27 cellular contexts compared by ENCODE assay signal in the genomic region with DNA sequence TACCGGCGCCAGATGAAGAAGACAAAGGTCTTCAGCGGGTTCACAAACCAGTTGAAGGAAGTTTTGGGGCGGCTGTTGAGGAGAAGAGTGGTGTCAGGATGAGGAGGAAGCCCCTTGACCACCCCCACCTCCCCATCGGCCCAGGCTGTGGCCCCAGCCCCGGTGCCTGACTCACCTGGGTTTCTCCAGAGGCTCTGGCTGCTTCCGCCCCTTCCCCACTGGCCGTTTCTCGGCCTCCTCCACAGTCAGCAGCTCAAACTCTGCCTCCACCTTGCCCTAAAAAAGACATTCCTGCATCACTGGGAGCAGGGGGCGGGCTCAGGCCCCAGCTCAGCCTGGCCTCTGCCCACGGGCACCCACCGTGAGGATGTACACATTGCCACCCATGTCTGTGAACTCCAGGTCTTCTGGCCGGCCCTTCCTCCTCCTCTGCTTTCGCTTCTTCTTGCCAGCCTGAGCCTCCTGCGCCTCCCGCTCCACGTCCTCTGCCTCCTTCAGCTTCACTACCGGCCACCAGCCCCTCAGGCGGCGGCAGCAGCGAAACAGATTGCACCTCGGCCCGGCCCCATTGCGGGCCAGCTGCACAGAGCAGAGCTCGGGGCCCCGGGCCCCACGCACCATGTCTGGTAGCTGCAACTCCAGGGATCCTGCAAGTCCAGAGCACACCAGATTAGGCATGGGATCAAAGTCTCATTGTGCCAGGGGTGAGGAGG. TPM values are rescaled to one million over a fixed set of nuclear protein-coding genes. Genes with fewer than 3 reads are reported as not detected.
"Had no signal": no experiment of that assay in that cellular context is flagged by ENCODE, and none has a peak within 500 bp of the region (broad histone marks: within the 10 kb centered on the region; RNA-seq: fewer than 3 reads in every experiment).

No MANE protein-coding gene starts in this region.

- H3K4me3 ChIP-seq: colonic mucosa, lung, right atrium auricular region, skin epidermis, stomach had no signal

- H3K9me3 Mint-ChIP-seq: activated CD4-positive, alpha-beta memory T cell treated with anti-CD3 and anti-CD28 coated beads for 36 hours; activated T-helper 1 cell treated with anti-CD3 and anti-CD28 coated beads, Interleukin-12 subunit alpha, Interleukin-12 subunit beta, Interleukin-2, Interleukin-4 antibody, amounts not matched to agents 30 ng/mL and 10 ng/mL and 1 ng/mL, durations not matched to agents 14 hours and 24 hours and 36 hours; nephron; type B pancreatic cell; WTC11 had no signal

- ATAC-seq: activated CD4-positive, alpha-beta T cell treated with anti-CD3 and anti-CD28 coated beads for 36 hours; left lobe of liver had no signal

- H3K9me3 ChIP-seq: colonic mucosa, right atrium auricular region, stomach had no signal

- H3K27ac ChIP-seq: brain microvascular endothelial cell, colonic mucosa, right atrium auricular region, skin epidermis, stomach had no signal

- H3K4me1 Mint-ChIP-seq: activated CD4-positive, alpha-beta T cell treated with anti-CD3 and anti-CD28 coated beads for 36 hours; nephron had no signal

- H3K4me3 Mint-ChIP-seq: activated CD4-positive, alpha-beta memory T cell treated with anti-CD3 and anti-CD28 coated beads for 36 hours; activated CD4-positive, alpha-beta T cell treated with anti-CD3 and anti-CD28 coated beads for 36 hours; activated T-helper 1 cell treated with anti-CD3 and anti-CD28 coated beads, Interleukin-12 subunit alpha, Interleukin-12 subunit beta, Interleukin-2, Interleukin-4 antibody, amounts not matched to agents 30 ng/mL and 10 ng/mL and 1 ng/mL, durations not matched to agents 14 hours and 24 hours and 36 hours; nephron; type B pancreatic cell; WTC11 had no signal

- H3K36me3 ChIP-seq: colonic mucosa had no signal

- H3K4me1 ChIP-seq: colonic mucosa, right atrium auricular region, stomach had no signal

- H3K27me3 Mint-ChIP-seq: activated CD4-positive, alpha-beta memory T cell treated with anti-CD3 and anti-CD28 coated beads for 36 hours; activated CD4-positive, alpha-beta T cell treated with anti-CD3 and anti-CD28 coated beads for 36 hours; type B pancreatic cell had no signal

- DNase-seq: activated CD4-positive, alpha-beta memory T cell treated with anti-CD3 and anti-CD28 coated beads for 36 hours; activated CD4-positive, alpha-beta T cell treated with anti-CD3 and anti-CD28 coated beads for 36 hours; activated naive CD4-positive, alpha-beta T cell treated with Interleukin-2 at 50 U/mL for 16 hours; activated T-cell treated with anti-CD3 and anti-CD28 coated beads for 4 hours; brain microvascular endothelial cell; central memory CD4-positive, alpha-beta T cell; erythroblast; hypothalamus; midbrain; stimulated activated CD4-positive, alpha-beta T cell treated with anti-CD3 and anti-CD28 coated beads, Interleukin-15, amount 100 ng/mL, for 24 hours; stimulated activated CD4-positive, alpha-beta T cell treated with anti-CD3 and anti-CD28 coated beads, Interleukin-2, amount 100 ng/mL, for 48 hours; T-helper 2 cell had no signal

- H3K27ac Mint-ChIP-seq: activated CD4-positive, alpha-beta memory T cell treated with anti-CD3 and anti-CD28 coated beads for 36 hours; activated CD4-positive, alpha-beta T cell treated with anti-CD3 and anti-CD28 coated beads for 36 hours; activated T-helper 1 cell treated with anti-CD3 and anti-CD28 coated beads, Interleukin-12 subunit alpha, Interleukin-12 subunit beta, Interleukin-2, Interleukin-4 antibody, amounts not matched to agents 30 ng/mL and 10 ng/mL and 1 ng/mL, durations not matched to agents 14 hours and 24 hours and 36 hours; nephron; type B pancreatic cell; WTC11 had no signal

- H3K27me3 ChIP-seq: brain microvascular endothelial cell, colonic mucosa, right atrium auricular region, stomach had no signal

RNA-seq across cellular contexts. Expression of a gene that starts 29.7 kb away (rescaled TPM):
- total RNA-seq: activated CD4-positive, alpha-beta memory T cell treated with anti-CD3 and anti-CD28 coated beads for 36 hours; activated CD4-positive, alpha-beta T cell treated with anti-CD3 and anti-CD28 coated beads for 36 hours; activated T-helper 1 cell treated with anti-CD3 and anti-CD28 coated beads, Interleukin-12 subunit alpha, Interleukin-12 subunit beta, Interleukin-2, Interleukin-4 antibody, amounts not matched to agents 30 ng/mL and 10 ng/mL and 1 ng/mL, durations not matched to agents 14 hours and 24 hours and 36 hours; aorta; colonic mucosa; left lobe of liver; lung; omental fat pad; posterior vena cava; right atrium auricular region; stomach; temporal lobe; WTC11 had no signal
- polyA plus RNA-seq: aorta, keratinocyte, lung, stomach had no signal
